Comparison of ENCODE assay signal across 1 cellular context in the genomic region with DNA sequence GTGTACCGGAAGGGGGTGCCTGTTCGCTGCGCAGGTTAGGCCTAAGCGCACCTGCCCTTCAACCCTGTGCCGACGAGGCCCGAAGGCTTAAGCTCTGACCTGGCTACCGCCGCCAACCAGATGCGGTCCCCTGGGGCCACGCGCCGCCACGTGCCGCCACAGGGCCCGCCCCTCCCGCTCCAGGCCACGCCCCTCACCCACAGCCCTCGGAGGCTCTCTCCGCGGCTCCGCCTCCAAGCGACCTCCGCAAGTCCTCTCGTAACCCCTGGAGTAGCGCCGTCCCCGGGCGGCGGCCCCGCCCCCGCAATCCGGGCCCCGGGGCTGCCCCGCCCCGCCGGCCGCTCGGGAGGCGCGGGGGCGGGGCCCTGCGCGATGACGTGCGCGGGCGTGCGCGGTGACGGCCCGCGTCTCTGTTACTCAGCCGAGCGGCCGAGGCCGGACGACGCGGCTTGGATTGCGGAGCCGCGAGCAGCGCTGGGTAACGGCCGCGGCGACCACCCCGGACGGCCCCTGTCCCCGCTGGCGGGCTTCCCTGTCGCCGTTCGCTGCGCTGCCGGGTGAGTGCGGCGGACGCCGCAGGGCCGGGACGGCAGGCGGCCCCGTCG.
A peak's percentile ranks its signal among the peaks of the same experiment; 100 is the strongest.
TF ChIP-seq lines count a peak whose summit lies in the region.

Gene MAPK8 (plus strand): TSS at position 413 of the 605 bp plus-strand sequence. CDS start 94,984 bp downstream, outside the sequence.

TF ChIP-seq in K562, 482 proteins besides CTCF, POLR2A, EP300 and RAD21 (continued from another document and continues in another):
- TF ChIP-seq ZNF318 (IDR thresholded peaks at IDR 0.05; ENCODE audit: borderline replicate concordance in 1 of 2, low read depth in 1 of 2): no peak
- TF ChIP-seq FOXJ3 (CRISPR knock-in tag; IDR thresholded peaks at IDR 0.05): no peak
- TF ChIP-seq NFXL1 (CRISPR knock-in tag; IDR thresholded peaks at IDR 0.05): no peak
- TF ChIP-seq XRCC3 (IDR thresholded peaks at IDR 0.05): no peak
- TF ChIP-seq, protein P1, sequence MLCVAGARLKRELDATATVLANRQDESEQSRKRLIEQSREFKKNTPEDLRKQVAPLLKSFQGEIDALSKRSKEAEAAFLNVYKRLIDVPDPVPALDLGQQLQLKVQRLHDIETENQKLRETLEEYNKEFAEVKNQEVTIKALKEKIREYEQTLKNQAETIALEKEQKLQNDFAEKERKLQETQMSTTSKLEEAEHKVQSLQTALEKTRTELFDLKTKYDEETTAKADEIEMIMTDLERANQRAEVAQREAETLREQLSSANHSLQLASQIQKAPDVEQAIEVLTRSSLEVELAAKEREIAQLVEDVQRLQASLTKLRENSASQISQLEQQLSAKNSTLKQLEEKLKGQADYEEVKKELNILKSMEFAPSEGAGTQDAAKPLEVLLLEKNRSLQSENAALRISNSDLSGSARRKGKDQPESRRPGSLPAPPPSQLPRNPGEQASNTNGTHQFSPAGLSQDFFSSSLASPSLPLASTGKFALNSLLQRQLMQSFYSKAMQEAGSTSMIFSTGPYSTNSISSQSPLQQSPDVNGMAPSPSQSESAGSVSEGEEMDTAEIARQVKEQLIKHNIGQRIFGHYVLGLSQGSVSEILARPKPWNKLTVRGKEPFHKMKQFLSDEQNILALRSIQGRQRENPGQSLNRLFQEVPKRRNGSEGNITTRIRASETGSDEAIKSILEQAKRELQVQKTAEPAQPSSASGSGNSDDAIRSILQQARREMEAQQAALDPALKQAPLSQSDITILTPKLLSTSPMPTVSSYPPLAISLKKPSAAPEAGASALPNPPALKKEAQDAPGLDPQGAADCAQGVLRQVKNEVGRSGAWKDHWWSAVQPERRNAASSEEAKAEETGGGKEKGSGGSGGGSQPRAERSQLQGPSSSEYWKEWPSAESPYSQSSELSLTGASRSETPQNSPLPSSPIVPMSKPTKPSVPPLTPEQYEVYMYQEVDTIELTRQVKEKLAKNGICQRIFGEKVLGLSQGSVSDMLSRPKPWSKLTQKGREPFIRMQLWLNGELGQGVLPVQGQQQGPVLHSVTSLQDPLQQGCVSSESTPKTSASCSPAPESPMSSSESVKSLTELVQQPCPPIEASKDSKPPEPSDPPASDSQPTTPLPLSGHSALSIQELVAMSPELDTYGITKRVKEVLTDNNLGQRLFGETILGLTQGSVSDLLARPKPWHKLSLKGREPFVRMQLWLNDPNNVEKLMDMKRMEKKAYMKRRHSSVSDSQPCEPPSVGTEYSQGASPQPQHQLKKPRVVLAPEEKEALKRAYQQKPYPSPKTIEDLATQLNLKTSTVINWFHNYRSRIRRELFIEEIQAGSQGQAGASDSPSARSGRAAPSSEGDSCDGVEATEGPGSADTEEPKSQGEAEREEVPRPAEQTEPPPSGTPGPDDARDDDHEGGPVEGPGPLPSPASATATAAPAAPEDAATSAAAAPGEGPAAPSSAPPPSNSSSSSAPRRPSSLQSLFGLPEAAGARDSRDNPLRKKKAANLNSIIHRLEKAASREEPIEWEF (CRISPR knock-in tag; IDR thresholded peaks at IDR 0.05): no peak
- TF ChIP-seq HNRNPL (IDR thresholded peaks at IDR 0.05; ENCODE audit: low read depth, low read length): no peak
- no peak for TF ChIP-seq ZNF785 (CRISPR knock-in tag; IDR thresholded peaks at IDR 0.05)
- TF ChIP-seq SMARCE1 (IDR thresholded peaks at IDR 0.05): no peak
- peak; percentile 93 for TF ChIP-seq USF2 (CRISPR knock-in tag; IDR thresholded peaks at IDR 0.05)
- TF ChIP-seq LEF1 (IDR thresholded peaks at IDR 0.05): no peak
- TF ChIP-seq JUN (IDR thresholded peaks at IDR 0.05; ENCODE audit: borderline replicate concordance, low read depth, low read length): peak; percentile 45; the same call in 1 of the 2 replicates
- TF ChIP-seq JUN (CRISPR knock-in tag; IDR thresholded peaks at IDR 0.05; ENCODE audit: borderline replicate concordance): peak; percentile 98
- TF ChIP-seq ZHX1 (conservative IDR thresholded peaks at IDR 0.05; ENCODE audit: low read length): no peak
- TF ChIP-seq IRF2 (CRISPR knock-in tag; IDR thresholded peaks at IDR 0.05): peak; percentile 93
- TF ChIP-seq ZNF436 (CRISPR knock-in tag; IDR thresholded peaks at IDR 0.05): no peak
- TF ChIP-seq NR4A1 (CRISPR knock-in tag; IDR thresholded peaks at IDR 0.05): peak; percentile 86; the same call in 1 of the 2 replicates
- TF ChIP-seq NR4A1 (tag; IDR thresholded peaks at IDR 0.05): no peak
- peak; percentile 78 for TF ChIP-seq NCOA6 (IDR thresholded peaks at IDR 0.05)
- TF ChIP-seq CREBBP (IDR thresholded peaks at IDR 0.05; ENCODE audit: low read depth, low read length): no peak
- TF ChIP-seq, protein P2, sequence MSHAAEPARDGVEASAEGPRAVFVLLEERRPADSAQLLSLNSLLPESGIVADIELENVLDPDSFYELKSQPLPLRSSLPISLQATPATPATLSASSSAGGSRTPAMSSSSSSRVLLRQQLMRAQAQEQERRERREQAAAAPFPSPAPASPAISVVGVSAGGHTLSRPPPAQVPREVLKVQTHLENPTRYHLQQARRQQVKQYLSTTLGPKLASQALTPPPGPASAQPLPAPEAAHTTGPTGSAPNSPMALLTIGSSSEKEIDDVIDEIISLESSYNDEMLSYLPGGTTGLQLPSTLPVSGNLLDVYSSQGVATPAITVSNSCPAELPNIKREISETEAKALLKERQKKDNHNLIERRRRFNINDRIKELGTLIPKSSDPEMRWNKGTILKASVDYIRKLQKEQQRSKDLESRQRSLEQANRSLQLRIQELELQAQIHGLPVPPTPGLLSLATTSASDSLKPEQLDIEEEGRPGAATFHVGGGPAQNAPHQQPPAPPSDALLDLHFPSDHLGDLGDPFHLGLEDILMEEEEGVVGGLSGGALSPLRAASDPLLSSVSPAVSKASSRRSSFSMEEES (CRISPR knock-in tag; IDR thresholded peaks at IDR 0.05): no peak
- TF ChIP-seq GTF2B (IDR thresholded peaks at IDR 0.05; ENCODE audit: extremely low read depth, insufficient read length): no peak
- no peak for TF ChIP-seq SMARCB1 (IDR thresholded peaks at IDR 0.05; ENCODE audit: insufficient read length, low read depth)
- TF ChIP-seq ZNF695 (CRISPR knock-in tag; IDR thresholded peaks at IDR 0.05): no peak
- no peak for TF ChIP-seq PCBP1 (IDR thresholded peaks at IDR 0.05; ENCODE audit: low read depth, low read length, poor library complexity, severe bottlenecking)
- TF ChIP-seq NR2C2 (CRISPR knock-in tag; IDR thresholded peaks at IDR 0.05): peak; percentile 88
- TF ChIP-seq NR2C2 (tag; IDR thresholded peaks at IDR 0.05): peak; percentile 91
- TF ChIP-seq ELK3 (CRISPR knock-in tag; IDR thresholded peaks at IDR 0.05): no peak
- peak; percentile 100 for TF ChIP-seq FOXP4 (CRISPR knock-in tag; IDR thresholded peaks at IDR 0.05; ENCODE audit: borderline replicate concordance)
- TF ChIP-seq ZNF644 (tag; IDR thresholded peaks at IDR 0.05; ENCODE audit: low read depth): no peak
- no peak for TF ChIP-seq GATAD2A (IDR thresholded peaks at IDR 0.05)
